Comparison of ENCODE assay signal across 2 cellular contexts in genomic region chr6:44609051-44609612, GRCh38.
A peak's percentile ranks its signal among the peaks of the same experiment; 100 is the strongest.
TF ChIP-seq lines count a peak whose summit lies in the region.

No MANE protein-coding gene starts in this region.

TF ChIP-seq in IMR-90, 13 proteins besides CTCF, POLR2A, EP300 and RAD21:
- TF ChIP-seq MAFK (IDR thresholded peaks at IDR 0.05; ENCODE audit: low read depth, low read length) = peak; percentile 6; the same call in 1 of the 2 replicates
- TF ChIP-seq RCOR1 (IDR thresholded peaks at IDR 0.05; ENCODE audit: insufficient replicate concordance, low read length) = no peak
- TF ChIP-seq CHD1 (IDR thresholded peaks at IDR 0.05; ENCODE audit: low read depth, low read length) = no peak

TF ChIP-seq in K562, 482 proteins besides CTCF, POLR2A, EP300 and RAD21:
- TF ChIP-seq ZNF165 (CRISPR knock-in tag; IDR thresholded peaks at IDR 0.05; ENCODE audit: borderline replicate concordance) = no peak
- no peak for TF ChIP-seq RB1 (IDR thresholded peaks at IDR 0.05; ENCODE audit: low read depth)
- TF ChIP-seq BCOR (IDR thresholded peaks at IDR 0.05) = no peak
- 0 out of 2 replicates have a peak, but pooled peaks have one; percentile 12 for TF ChIP-seq MAFG (tag; conservative IDR thresholded peaks at IDR 0.05)
- TF ChIP-seq, protein P1, sequence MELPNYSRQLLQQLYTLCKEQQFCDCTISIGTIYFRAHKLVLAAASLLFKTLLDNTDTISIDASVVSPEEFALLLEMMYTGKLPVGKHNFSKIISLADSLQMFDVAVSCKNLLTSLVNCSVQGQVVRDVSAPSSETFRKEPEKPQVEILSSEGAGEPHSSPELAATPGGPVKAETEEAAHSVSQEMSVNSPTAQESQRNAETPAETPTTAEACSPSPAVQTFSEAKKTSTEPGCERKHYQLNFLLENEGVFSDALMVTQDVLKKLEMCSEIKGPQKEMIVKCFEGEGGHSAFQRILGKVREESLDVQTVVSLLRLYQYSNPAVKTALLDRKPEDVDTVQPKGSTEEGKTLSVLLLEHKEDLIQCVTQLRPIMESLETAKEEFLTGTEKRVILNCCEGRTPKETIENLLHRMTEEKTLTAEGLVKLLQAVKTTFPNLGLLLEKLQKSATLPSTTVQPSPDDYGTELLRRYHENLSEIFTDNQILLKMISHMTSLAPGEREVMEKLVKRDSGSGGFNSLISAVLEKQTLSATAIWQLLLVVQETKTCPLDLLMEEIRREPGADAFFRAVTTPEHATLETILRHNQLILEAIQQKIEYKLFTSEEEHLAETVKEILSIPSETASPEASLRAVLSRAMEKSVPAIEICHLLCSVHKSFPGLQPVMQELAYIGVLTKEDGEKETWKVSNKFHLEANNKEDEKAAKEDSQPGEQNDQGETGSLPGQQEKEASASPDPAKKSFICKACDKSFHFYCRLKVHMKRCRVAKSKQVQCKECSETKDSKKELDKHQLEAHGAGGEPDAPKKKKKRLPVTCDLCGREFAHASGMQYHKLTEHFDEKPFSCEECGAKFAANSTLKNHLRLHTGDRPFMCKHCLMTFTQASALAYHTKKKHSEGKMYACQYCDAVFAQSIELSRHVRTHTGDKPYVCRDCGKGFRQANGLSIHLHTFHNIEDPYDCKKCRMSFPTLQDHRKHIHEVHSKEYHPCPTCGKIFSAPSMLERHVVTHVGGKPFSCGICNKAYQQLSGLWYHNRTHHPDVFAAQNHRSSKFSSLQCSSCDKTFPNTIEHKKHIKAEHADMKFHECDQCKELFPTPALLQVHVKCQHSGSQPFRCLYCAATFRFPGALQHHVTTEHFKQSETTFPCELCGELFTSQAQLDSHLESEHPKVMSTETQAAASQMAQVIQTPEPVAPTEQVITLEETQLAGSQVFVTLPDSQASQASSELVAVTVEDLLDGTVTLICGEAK (IDR thresholded peaks at IDR 0.05) = peak; percentile 91
- TF ChIP-seq, protein P1 (CRISPR knock-in tag; IDR thresholded peaks at IDR 0.05) = peak; percentile 85
- TF ChIP-seq PHF20 (IDR thresholded peaks at IDR 0.05; ENCODE audit: partially characterized antibody) = no peak
- no peak for TF ChIP-seq CLOCK (CRISPR knock-in tag; IDR thresholded peaks at IDR 0.05; ENCODE audit: borderline replicate concordance)
- TF ChIP-seq, protein P2, sequence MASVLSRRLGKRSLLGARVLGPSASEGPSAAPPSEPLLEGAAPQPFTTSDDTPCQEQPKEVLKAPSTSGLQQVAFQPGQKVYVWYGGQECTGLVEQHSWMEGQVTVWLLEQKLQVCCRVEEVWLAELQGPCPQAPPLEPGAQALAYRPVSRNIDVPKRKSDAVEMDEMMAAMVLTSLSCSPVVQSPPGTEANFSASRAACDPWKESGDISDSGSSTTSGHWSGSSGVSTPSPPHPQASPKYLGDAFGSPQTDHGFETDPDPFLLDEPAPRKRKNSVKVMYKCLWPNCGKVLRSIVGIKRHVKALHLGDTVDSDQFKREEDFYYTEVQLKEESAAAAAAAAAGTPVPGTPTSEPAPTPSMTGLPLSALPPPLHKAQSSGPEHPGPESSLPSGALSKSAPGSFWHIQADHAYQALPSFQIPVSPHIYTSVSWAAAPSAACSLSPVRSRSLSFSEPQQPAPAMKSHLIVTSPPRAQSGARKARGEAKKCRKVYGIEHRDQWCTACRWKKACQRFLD (CRISPR knock-in tag; IDR thresholded peaks at IDR 0.05) = no peak
- no peak for TF ChIP-seq ERF (CRISPR knock-in tag; IDR thresholded peaks at IDR 0.05)
- TF ChIP-seq CEBPG (CRISPR knock-in tag; IDR thresholded peaks at IDR 0.05) = no peak
- TF ChIP-seq CEBPG (tag; conservative IDR thresholded peaks at IDR 0.05 in 1 of 2, IDR thresholded peaks at IDR 0.05 in 1 of 2) = no peak
- TF ChIP-seq TCF3 (CRISPR knock-in tag; IDR thresholded peaks at IDR 0.05) = no peak
